ENCODE assay signal across 20 cellular contexts in genomic region chr18:49160075-49160930, GRCh38.
DNase-seq lines count a peak whose midpoint lies in the region; ATAC-seq, FAIRE-seq and TF ChIP-seq lines count a peak whose summit lies in the region.
"Had no signal": no experiment of that assay in that cellular context is flagged by ENCODE, and none has a peak within 500 bp of the region (broad histone marks: within the 10 kb centered on the region; RNA-seq: fewer than 3 reads in every experiment).

No MANE protein-coding gene starts in this region.

- H3K9ac ChIP-seq in adipocyte (ENCODE audit: low read length): no peak overlapping the region

- no peak for TF ChIP-seq CTCF in gastroesophageal sphincter (IDR thresholded peaks at IDR 0.05)

- H3K36me3 ChIP-seq in adipocyte (ENCODE audit: control insufficient read depth, insufficient read depth, low read length, severe bottlenecking): peaks cover 6% of the 10 kb centered on the region
- peaks cover 0 to 20% of the 10 kb centered on the region in 2 donors for H3K36me3 ChIP-seq in gastroesophageal sphincter

- ATAC-seq in gastroesophageal sphincter: peak; percentile 83
- ATAC-seq in sciatic nerve: peak; percentile 84
- no peak for ATAC-seq in GM19328 (IDR thresholded peaks at IDR 0.05; ENCODE audit: unreplicated experiment)
- ATAC-seq in GM19023 (IDR thresholded peaks at IDR 0.05; ENCODE audit: unreplicated experiment): no peak

- DNase-seq in GM12891 (ENCODE audit: insufficient read length, low spot score): no peak
- DNase-seq in adipocyte (ENCODE audit: low read depth): peak; percentile 38
- no peak for DNase-seq in sciatic nerve (ENCODE audit: low spot score)
- no peak for DNase-seq in medulla oblongata (ENCODE audit: extremely low spot score)
- DNase-seq in retina: no peak
- DNase-seq: activated B cell treated with CpG ODN at 0.5 μM for 24 hours; activated CD4-positive, alpha-beta T cell treated with anti-CD3 and anti-CD28 coated beads, Interleukin-2, amount 50 U/mL, for 48 hours; activated effector memory CD4-positive, alpha-beta T cell treated with Interleukin-2 at 50 U/mL for 16 hours; central memory CD4-positive, alpha-beta T cell; H7; NCI-H1930; NCI-H446 treated with DMSO at 0.1 percent for 48 hours; stimulated activated CD4-positive, alpha-beta T cell treated with anti-CD3 and anti-CD28 coated beads, Interleukin-12 subunit alpha, Interleukin-12 subunit beta, amount 100 ng/mL, for 4 hours had no signal

- H3K27me3 ChIP-seq in adipocyte (replicated peaks; ENCODE audit: control insufficient read depth, insufficient read depth, low read length): no peaks in the 10 kb centered on the region
- no peaks in the 10 kb centered on the region for H3K27me3 ChIP-seq in gastroesophageal sphincter

- FAIRE-seq in GM12891 (lab: Jason Lieb, UNC): peak; percentile 54
- FAIRE-seq: HTR-8/SVneo, urothelium cell line had no signal

- intact Hi-C loops in sciatic nerve (cut with DNase I): no loop called here

- peaks cover 20% of the 10 kb centered on the region for H3K9me3 ChIP-seq in adipocyte (ENCODE audit: control insufficient read depth, low read length)
- H3K9me3 ChIP-seq in gastroesophageal sphincter: peaks cover 0 to 7% (median 0%) of the 10 kb centered on the region in 3 donors

- TF ChIP-seq POLR2A in GM12891 (IDR thresholded peaks at IDR 0.05; ENCODE audit: low read depth, low read length): no peak
- no peak for TF ChIP-seq POLR2A in gastroesophageal sphincter (IDR thresholded peaks at IDR 0.05)

- peak overlapping the region; percentile 20 for H3K4me3 ChIP-seq in adipocyte (ENCODE audit: low read length)
- no peak overlapping the region for H3K4me3 ChIP-seq in gastroesophageal sphincter
- H3K4me3 ChIP-seq: SK-N-MC had no signal

- H3K27ac ChIP-seq in gastroesophageal sphincter: peak overlapping the region; percentile 35 to 79 (median 71)
- H3K27ac ChIP-seq: C4-2B, SK-N-MC had no signal

- 47 to 51% methylated on average over 3 to 4 of the region's 4 CpGs for WGBS in gastroesophageal sphincter (ENCODE audit: low coverage in 1 of 2), 2 donors

- H3K4me1 ChIP-seq in adipocyte (ENCODE audit: control insufficient read depth, insufficient read depth, low read length): peaks cover 27% of the 10 kb centered on the region
- peaks cover 3 to 29% (median 3%) of the 10 kb centered on the region in 3 donors for H3K4me1 ChIP-seq in gastroesophageal sphincter

- TF ChIP-seq EP300 in gastroesophageal sphincter (IDR thresholded peaks at IDR 0.05): no peak

TF ChIP-seq in GM12891, 5 proteins besides CTCF, POLR2A, EP300 and RAD21:
- no peak for TF ChIP-seq SPI1 (IDR thresholded peaks at IDR 0.05; ENCODE audit: low read depth, low read length)
- no peak for TF ChIP-seq POU2F2 (IDR thresholded peaks at IDR 0.05; ENCODE audit: low read depth, low read length)
- no peak for TF ChIP-seq POLR2AphosphoS5 (IDR thresholded peaks at IDR 0.05; ENCODE audit: low read depth, low read length)
- no peak for TF ChIP-seq TAF1 (IDR thresholded peaks at IDR 0.05; ENCODE audit: low read depth, low read length)
- no peak for TF ChIP-seq PAX5 (IDR thresholded peaks at IDR 0.05; ENCODE audit: insufficient read depth, low read length, severe bottlenecking)

Comparison
In these comparisons a context has a peak if more than half of its experiments do, and no peak if none do; other contexts are left out.
1. ATAC-seq: peak in gastroesophageal sphincter (single experiment) and sciatic nerve (single experiment); none in GM19328 (single experiment) and GM19023 (single experiment).